ENCODE assay signal across 8 cellular contexts in the genomic region with DNA sequence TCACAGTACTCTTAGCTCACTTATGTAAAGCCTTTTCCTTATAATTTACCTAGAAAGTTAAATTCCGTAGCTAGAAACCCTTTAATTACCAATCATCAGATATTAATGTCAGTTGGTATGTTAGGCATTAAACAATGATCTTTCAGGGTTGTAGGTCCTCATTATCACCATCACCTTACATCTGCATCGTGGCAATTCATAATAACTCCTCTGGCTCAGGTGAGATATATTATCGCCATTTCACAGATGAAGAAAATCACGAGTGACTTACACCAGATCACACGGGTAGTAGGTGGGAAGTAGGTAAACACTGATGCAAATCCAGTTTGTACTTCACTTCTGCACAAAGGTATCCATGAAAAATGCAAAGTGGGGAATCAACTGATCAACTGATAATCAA.
DNase-seq lines count a peak whose midpoint lies in the region; ATAC-seq and TF ChIP-seq lines count a peak whose summit lies in the region.

No MANE protein-coding gene starts in this region.

- DNase-seq in COLO829 (ENCODE audit: low spot score) (peak; percentile 11), astrocyte of the cerebellum (ENCODE audit: low read depth) (no peak), memory B cell (ENCODE audit: low spot score in 2 of 2) (no peak), RKO (ENCODE audit: low spot score) (no peak), SHP77 (lab: John Stamatoyannopoulos, UW) (no peak), NK-92 (lab: John Stamatoyannopoulos, UW; ENCODE audit: unreplicated experiment) (no peak)
- DNase-seq in stimulated activated CD4-positive, alpha-beta T cell treated with anti-CD3 and anti-CD28 coated beads, Interleukin-12 subunit alpha, Interleukin-12 subunit beta, amount 100 ng/mL, for 4 hours, result no peak

- peak overlapping the region; percentile 92 for H3K4me3 Mint-ChIP-seq in memory B cell

- in situ Hi-C loops in astrocyte of the cerebellum (cut with HindIII; ENCODE audit: low sequenced_read_pairs), result no loop called here

- TF ChIP-seq CTCF in astrocyte of the cerebellum (IDR thresholded peaks at IDR 0.05; ENCODE audit: low read depth, low read length, missing control alignments), result no peak

- H3K36me3 Mint-ChIP-seq in memory B cell, result peaks cover 2% of the 10 kb centered on the region

- peaks cover 15% of the 10 kb centered on the region for H3K4me1 Mint-ChIP-seq in memory B cell

- peak overlapping the region; percentile 78 for H3K4me3 ChIP-seq in astrocyte of the cerebellum (ENCODE audit: low read depth, low read length)

- peaks cover 2% of the 10 kb centered on the region for H3K27me3 Mint-ChIP-seq in memory B cell

- H3K27ac Mint-ChIP-seq in memory B cell, result peak overlapping the region; percentile 97

- H3K9me3 Mint-ChIP-seq in memory B cell, result no peaks in the 10 kb centered on the region

- ATAC-seq in HG02885 (IDR thresholded peaks at IDR 0.05; ENCODE audit: poor library complexity, unreplicated experiment) (peak; percentile 4), memory B cell (ENCODE audit: low read depth) (peak; percentile 6)
